ENCODE assay signal across 8 cellular contexts in the genomic region with DNA sequence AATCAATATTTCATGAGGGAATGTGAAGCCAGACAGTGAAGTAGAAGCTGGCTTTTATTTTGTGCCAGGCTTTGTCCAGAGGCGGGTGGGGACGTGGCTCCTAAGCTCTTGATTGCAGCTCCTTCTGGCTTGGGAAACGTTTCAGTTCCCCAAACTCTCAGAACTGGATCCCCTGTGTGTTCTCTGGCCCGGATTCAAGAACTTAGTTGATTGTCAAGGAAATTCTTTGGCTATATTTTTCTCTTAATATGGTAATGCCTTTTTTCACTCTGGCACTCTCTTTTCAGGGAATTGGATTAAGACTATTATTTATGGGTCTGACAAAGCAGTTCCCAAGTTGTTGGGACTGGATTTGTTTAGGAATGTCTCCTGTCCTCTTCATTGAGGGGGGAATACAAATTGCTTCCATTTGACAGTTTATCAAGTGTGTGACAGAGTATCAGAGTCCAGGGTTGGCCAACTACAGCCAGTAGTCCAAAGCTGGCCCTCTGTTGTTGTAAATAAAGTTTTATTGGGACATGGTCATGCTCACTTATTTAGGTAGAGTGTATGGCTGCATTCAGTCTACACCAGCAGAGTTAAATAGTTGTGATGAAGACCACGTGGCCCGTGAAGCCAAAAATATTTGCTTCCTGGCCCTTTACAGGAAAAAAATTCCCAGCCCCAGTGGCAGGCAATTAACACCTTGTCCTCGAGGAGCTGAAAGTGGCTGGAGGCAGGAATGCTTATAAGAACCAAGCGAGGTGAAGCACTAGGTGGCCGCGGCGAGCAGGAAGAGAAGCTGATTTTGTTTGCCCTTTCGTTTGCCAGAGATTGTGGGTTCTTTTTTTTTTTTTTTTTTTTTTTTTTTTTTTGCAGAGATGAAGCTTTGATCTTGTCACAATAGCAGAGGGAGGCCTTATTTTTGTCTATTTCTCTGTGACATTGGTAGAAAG. TPM values are rescaled to one million over a fixed set of nuclear protein-coding genes. Genes with fewer than 3 reads are reported as not detected.
DNase-seq lines count a peak whose midpoint lies in the region; ATAC-seq, FAIRE-seq and TF ChIP-seq lines count a peak whose summit lies in the region.

No MANE protein-coding gene starts in this region.

- intact Hi-C loops in endothelial cell of umbilical vein (cut with micrococcal nuclease): loop anchor here (1.0 to 10.0 kb wide), 6 partner anchors 9 to 359 kb away; no protein-coding TSS in a partner anchor

- no peak for TF ChIP-seq POLR2A in endothelial cell of umbilical vein (IDR thresholded peaks at IDR 0.05; ENCODE audit: low read depth, low read length)
- no peak for TF ChIP-seq POLR2A in GM12891 (IDR thresholded peaks at IDR 0.05; ENCODE audit: low read depth, low read length)

- TSS peak; percentile 86 for BruUV-seq in endothelial cell of umbilical vein (replicated peaks; lab: Mats Ljungman, UMichigan)

- POLR2A ChIA-PET in endothelial cell of umbilical vein (lab: Charles Lee): interaction anchor here (0.9 to 2.8 kb wide), 4 partner anchors 21 to 70 kb away, joined by 3 to 15 read pairs (median 4); no protein-coding TSS in a partner anchor

- peaks cover 92% of the 10 kb centered on the region for H3K4me1 Mint-ChIP-seq in osteocyte (ENCODE audit: unreplicated experiment)

- peaks cover 32% of the 10 kb centered on the region for H3K4me1 ChIP-seq in endothelial cell of umbilical vein (ENCODE audit: control insufficient read depth, extremely low read depth, insufficient read depth, low read length)

- H3K36me3 Mint-ChIP-seq in osteocyte (ENCODE audit: unreplicated experiment): peaks cover 28% of the 10 kb centered on the region

- DNase-seq in GM04503 (ENCODE audit: low read depth) (peak; percentile 65), RPMI8226 (peak; percentile 31), endothelial cell of umbilical vein (ENCODE audit: low read depth, low spot score) (peak; percentile 72), osteocyte (ENCODE audit: extremely low spot score, unreplicated experiment) (no peak), GM12891 (ENCODE audit: insufficient read length, low spot score) (no peak), SK-N-DZ (ENCODE audit: low spot score) (no peak), left lobe of liver (ENCODE audit: low spot score) (no peak)

- peak overlapping the region in 1 of 3 experiments; percentile 32 for H3K4me3 ChIP-seq in endothelial cell of umbilical vein (replicated peaks in 1 of 3; ENCODE audit: insufficient read depth in 1 of 3, low read depth in 1 of 3, low read length in 3 of 3)

- H2AFZ ChIP-seq in endothelial cell of umbilical vein (ENCODE audit: low read depth, low read length): peak overlapping the region; percentile 4

- no peaks in the 10 kb centered on the region for H3K9me3 ChIP-seq in endothelial cell of umbilical vein (replicated peaks; ENCODE audit: control insufficient read depth, insufficient read depth, low read length)

- FAIRE-seq in endothelial cell of umbilical vein (lab: Jason Lieb, UNC) (peak; percentile 26), GM12891 (lab: Jason Lieb, UNC) (no peak)

- H3K9me1 ChIP-seq in endothelial cell of umbilical vein (replicated peaks; ENCODE audit: control insufficient read depth, extremely low read depth, insufficient read depth, low read length): no peaks in the 10 kb centered on the region

- H4K20me1 ChIP-seq in endothelial cell of umbilical vein (replicated peaks; ENCODE audit: control insufficient read depth, extremely low read depth, insufficient read depth, low read length): no peaks in the 10 kb centered on the region

- H3K79me2 ChIP-seq in endothelial cell of umbilical vein (ENCODE audit: control insufficient read depth, insufficient read depth, low read length): peaks cover 25% of the 10 kb centered on the region

- dilution Hi-C loops in endothelial cell of umbilical vein (cut with MboI; ENCODE audit: extremely low pct_ligation_motif_present, low sequenced_read_pairs): no loop called here

- CTCF ChIA-PET in endothelial cell of umbilical vein (lab: Charles Lee): interaction anchor here (0.8 to 7.3 kb wide), 15 partner anchors 9 to 228 kb away, joined by 3 to 49 read pairs (median 5); no protein-coding TSS in a partner anchor

- H3K4me2 ChIP-seq in endothelial cell of umbilical vein (ENCODE audit: insufficient read depth, low read length): peak overlapping the region; percentile 76

- TF ChIP-seq CTCF in endothelial cell of umbilical vein (IDR thresholded peaks at IDR 0.05; ENCODE audit: extremely low read depth in 1 of 2, insufficient read depth in 1 of 2, low read depth in 1 of 2, low read length in 2 of 2): no peak
- TF ChIP-seq CTCF in osteocyte (IDR thresholded peaks at IDR 0.05): no peak

- no peaks in the 10 kb centered on the region for H3K27me3 Mint-ChIP-seq in osteocyte (ENCODE audit: unreplicated experiment)

- peak overlapping the region; percentile 75 for H3K9ac ChIP-seq in endothelial cell of umbilical vein (replicated peaks; ENCODE audit: extremely low read depth, insufficient read depth, low read length)

- H3K27ac Mint-ChIP-seq in osteocyte (ENCODE audit: unreplicated experiment): peak overlapping the region; percentile 95

- peak overlapping the region; percentile 60 for H3K4me3 Mint-ChIP-seq in osteocyte (ENCODE audit: unreplicated experiment)

- H3K27ac ChIP-seq in endothelial cell of umbilical vein (ENCODE audit: insufficient read depth, low read depth, low read length): peak overlapping the region; percentile 91

- no peaks in the 10 kb centered on the region for H3K27me3 ChIP-seq in endothelial cell of umbilical vein (ENCODE audit: control insufficient read depth in 2 of 2, insufficient read depth in 2 of 2, low read length in 2 of 2)

- peaks cover 4% of the 10 kb centered on the region for H3K9me3 Mint-ChIP-seq in osteocyte (ENCODE audit: unreplicated experiment)

- ATAC-seq in HG02852 (IDR thresholded peaks at IDR 0.05; ENCODE audit: unreplicated experiment) (no peak), left lobe of liver (no peak)

- no peaks in the 10 kb centered on the region for H3K36me3 ChIP-seq in endothelial cell of umbilical vein (ENCODE audit: control insufficient read depth in 2 of 2, extremely low read depth in 1 of 2, insufficient read depth in 2 of 2, low read length in 2 of 2)

TF ChIP-seq in endothelial cell of umbilical vein, 7 proteins besides CTCF, POLR2A, EP300 and RAD21:
- TF ChIP-seq, protein P1, sequence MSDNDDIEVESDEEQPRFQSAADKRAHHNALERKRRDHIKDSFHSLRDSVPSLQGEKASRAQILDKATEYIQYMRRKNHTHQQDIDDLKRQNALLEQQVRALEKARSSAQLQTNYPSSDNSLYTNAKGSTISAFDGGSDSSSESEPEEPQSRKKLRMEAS (IDR thresholded peaks at IDR 0.05; ENCODE audit: insufficient read depth, insufficient read length): no peak
- no peak for TF ChIP-seq GATA2 (IDR thresholded peaks at IDR 0.05; ENCODE audit: insufficient read depth, insufficient read length, low read depth, low read length)
- TF ChIP-seq JUN (IDR thresholded peaks at IDR 0.05; ENCODE audit: borderline replicate concordance, insufficient read depth, insufficient read length, low read depth): no peak

TF ChIP-seq in GM12891, 5 proteins besides CTCF, POLR2A, EP300 and RAD21:
- TF ChIP-seq SPI1 (IDR thresholded peaks at IDR 0.05; ENCODE audit: low read depth, low read length): no peak
- TF ChIP-seq PAX5 (IDR thresholded peaks at IDR 0.05; ENCODE audit: insufficient read depth, low read length, severe bottlenecking): no peak
- TF ChIP-seq POU2F2 (IDR thresholded peaks at IDR 0.05; ENCODE audit: low read depth, low read length): no peak
- no peak for TF ChIP-seq POLR2AphosphoS5 (IDR thresholded peaks at IDR 0.05; ENCODE audit: low read depth, low read length)
- TF ChIP-seq TAF1 (IDR thresholded peaks at IDR 0.05; ENCODE audit: low read depth, low read length): no peak
TF ChIP-seq in GM12891: peak in this region for 0.

RNA-seq across cellular contexts. Expression of gene HTRA1, which starts 34.3 kb away (rescaled TPM):
- total RNA-seq in endothelial cell of umbilical vein (192 and 255 TPM in 2 replicates), osteocyte (1,546 and 1,638 TPM in 2 replicates), left lobe of liver (83.1 TPM)
- 270 and 309 TPM in 2 replicates for polyA plus RNA-seq in endothelial cell of umbilical vein
- 255 and 265 TPM in 2 replicates for polyA plus RNA-seq in endothelial cell of umbilical vein (2011; cell fraction: cytosol; rRNA removed)
- 148 TPM in 2 replicates for polyA plus RNA-seq in endothelial cell of umbilical vein (2011; cell fraction: nucleus; rRNA removed)
- 177 and 200 TPM in 2 replicates for polyA plus RNA-seq in endothelial cell of umbilical vein (2012)
- polyA minus RNA-seq in endothelial cell of umbilical vein: 97.3 and 139 TPM in 2 replicates
- polyA minus RNA-seq in endothelial cell of umbilical vein (2011; cell fraction: cytosol; rRNA and poly(A)+ RNA removed): 16.6 TPM
- 27.5 and 29.2 TPM in 2 replicates for polyA minus RNA-seq in endothelial cell of umbilical vein (2011; cell fraction: nucleus; rRNA and poly(A)+ RNA removed)
- polyA plus RNA-seq in GM12891 (2012; ENCODE audit: low read depth, missing spikeins): 0.05 TPM
- 0.44 TPM in 1 of 2 replicates, not detected in the other for polyA plus RNA-seq in SK-N-DZ (2014; cell fraction: cytosol; rRNA removed)
- polyA plus RNA-seq in SK-N-DZ (2014; cell fraction: nucleus; rRNA removed): not detected in 2 replicates

RNA-seq across cellular contexts. Expression of gene ARMS2, which starts 41.2 kb away (rescaled TPM):
- not detected in 2 replicates for total RNA-seq in endothelial cell of umbilical vein
- polyA plus RNA-seq in endothelial cell of umbilical vein: not detected in 2 replicates
- not detected in 2 replicates for polyA plus RNA-seq in endothelial cell of umbilical vein (2011; cell fraction: cytosol; rRNA removed)
- not detected in 2 replicates for polyA plus RNA-seq in endothelial cell of umbilical vein (2011; cell fraction: nucleus; rRNA removed)
- polyA plus RNA-seq in endothelial cell of umbilical vein (2012): not detected in 2 replicates
- 0.63 TPM in 1 of 2 replicates, not detected in the other for polyA minus RNA-seq in endothelial cell of umbilical vein
- polyA minus RNA-seq in endothelial cell of umbilical vein (2011; cell fraction: cytosol; rRNA and poly(A)+ RNA removed): not detected
- not detected in 2 replicates for polyA minus RNA-seq in endothelial cell of umbilical vein (2011; cell fraction: nucleus; rRNA and poly(A)+ RNA removed)
- not detected in 2 replicates for total RNA-seq in osteocyte
- polyA plus RNA-seq in GM12891 (2012; ENCODE audit: low read depth, missing spikeins): not detected
- polyA plus RNA-seq in SK-N-DZ (2014; cell fraction: cytosol; rRNA removed): not detected in 2 replicates
- not detected in 2 replicates for polyA plus RNA-seq in SK-N-DZ (2014; cell fraction: nucleus; rRNA removed)
- not detected for total RNA-seq in left lobe of liver

Comparison
In these comparisons a context has a peak if more than half of its experiments do, and no peak if none do; other contexts are left out.
1. DNase-seq: peak in GM04503 (single experiment), RPMI8226 (single experiment) and endothelial cell of umbilical vein (single experiment); none in osteocyte (single experiment), GM12891 (single experiment), SK-N-DZ (single experiment) and left lobe of liver (single experiment).